1 cellular context compared by ENCODE assay signal in genomic region chr2:25982273-25982967, GRCh38.
TF ChIP-seq lines count a peak whose summit lies in the region.

Gene KIF3C, minus strand, starts transcription at chr2:25982497. Its CDS starts 580 bp downstream, at chr2:25981917.

TF ChIP-seq in K562, 482 proteins besides CTCF, POLR2A, EP300 and RAD21 (continued from another document):
- no peak for TF ChIP-seq ZNF280A (IDR thresholded peaks at IDR 0.05; ENCODE audit: low read depth, partially characterized antibody)
- 0 out of 2 replicates have a peak, but pooled peaks have one; percentile 61 for TF ChIP-seq NBN (IDR thresholded peaks at IDR 0.05; ENCODE audit: low read depth)
- TF ChIP-seq ATF1 (CRISPR knock-in tag; IDR thresholded peaks at IDR 0.05), result no peak
- peak; percentile 62 for TF ChIP-seq ATF1 (tag; IDR thresholded peaks at IDR 0.05)
- peak; percentile 24 for TF ChIP-seq HMGN3 (IDR thresholded peaks at IDR 0.05; ENCODE audit: borderline replicate concordance, extremely low read depth, insufficient read length, low read depth, low read length)
- 0 out of 2 replicates have a peak, but pooled peaks have one; percentile 35 for TF ChIP-seq ZNF24 (IDR thresholded peaks at IDR 0.05)
- peak; percentile 35; the same call in 1 of the 2 replicates for TF ChIP-seq SMAD4 (CRISPR knock-in tag; conservative IDR thresholded peaks at IDR 0.05)
- no peak for TF ChIP-seq BCL6 (CRISPR knock-in tag; IDR thresholded peaks at IDR 0.05)
- TF ChIP-seq CREM (IDR thresholded peaks at IDR 0.05; ENCODE audit: low read depth), result peak; percentile 74
TF ChIP-seq in K562: peak in this region for 44.
